In genomic region chr17:7586673-7587419, GRCh38 we compare ENCODE assay signal across 9 cellular contexts. TPM values are rescaled to one million over a fixed set of nuclear protein-coding genes. Genes with fewer than 3 reads are reported as not detected.
DNase-seq lines count a peak whose midpoint lies in the region; ATAC-seq, FAIRE-seq and TF ChIP-seq lines count a peak whose summit lies in the region.
"Had no signal": no experiment of that assay in that cellular context is flagged by ENCODE, and none has a peak within 500 bp of the region (broad histone marks: within the 10 kb centered on the region; RNA-seq: fewer than 3 reads in every experiment).

No MANE protein-coding gene starts in this region.

- POLR2A ChIA-PET in H1 (lab: Charles Lee; ENCODE audit: partially characterized antibody): interaction anchor here (0.6 to 28.5 kb wide), 8 partner anchors 14 to 100 kb away, joined by 3 to 1144 read pairs (median 28); partner anchors contain the start of genes CD68, SAT2, SENP3 and TNFSF12

- peaks cover 0 to 2% of the 10 kb centered on the region in 2 experiments for H4K20me1 ChIP-seq in H1 (replicated peaks in 1 of 2; ENCODE audit: control insufficient read depth in 1 of 2, insufficient read depth in 2 of 2, low read length in 2 of 2)

- no peak overlapping the region for H3K4ac ChIP-seq in H1 (replicated peaks; ENCODE audit: insufficient read length, low read depth, low read length)

- H3K36me3 ChIP-seq in H1 (ENCODE audit: control insufficient read depth in 2 of 4, insufficient read depth in 4 of 4, low read length in 3 of 4): peaks cover under 1 to 14% (median 4%) of the 10 kb centered on the region in 4 experiments; a peak in 5 of 8 replicates

- H4K8ac ChIP-seq in H1 (ENCODE audit: extremely low read depth, insufficient read depth, low read length): no peak overlapping the region

- FAIRE-seq in H1 (lab: Jason Lieb, UNC): no peak

- H3K23ac ChIP-seq in H1 (ENCODE audit: insufficient read length): no peak overlapping the region

- H3K4me3 ChIP-seq in H1 (ENCODE audit: extremely low read depth in 1 of 4, insufficient read depth in 2 of 4, low read depth in 3 of 4, low read length in 4 of 4) (no peak overlapping the region), retinal pigment epithelial cell (ENCODE audit: low read length) (no peak overlapping the region), foreskin fibroblast (ENCODE audit: low read depth in 1 of 2, low read length in 2 of 2) (no peak overlapping the region)

- H2AK5ac ChIP-seq in H1 (ENCODE audit: low read depth, low read length): no peak overlapping the region

- H3K9ac ChIP-seq in H1 (replicated peaks in 1 of 4; ENCODE audit: extremely low read depth in 1 of 4, low read depth in 3 of 4, low read length in 3 of 4): no peak overlapping the region

- no peak overlapping the region; a peak in 1 of 4 replicates for H3K4me2 ChIP-seq in H1 (ENCODE audit: insufficient read depth in 1 of 2, low read depth in 2 of 2, low read length in 2 of 2)

- 77% methylated on average over 9 of the region's 9 CpGs; no CpG with 5 or more reads in 1 of the 2 experiments for WGBS in H1 (ENCODE audit: extremely low coverage in 1 of 2, insufficient coverage in 1 of 2, insufficient read length in 1 of 2, insufficient replicate concordance in 2 of 2, low coverage in 1 of 2, low lambda C conversion rate in 2 of 2, missing lambda C conversion rate in 1 of 2), 2 experiments

- H3K27me3 ChIP-seq in H1 (replicated peaks in 1 of 4; ENCODE audit: control insufficient read depth in 3 of 4, extremely low read depth in 1 of 4, insufficient read depth in 3 of 4, low read length in 3 of 4): no peaks in the 10 kb centered on the region

- peaks cover 6 to 31% (median 23%) of the 10 kb centered on the region in 4 experiments for H3K4me1 ChIP-seq in H1 (replicated peaks in 1 of 4; ENCODE audit: control insufficient read depth in 3 of 4, insufficient read depth in 4 of 4, low read length in 3 of 4)

- peak; percentile 23 to 64 (median 63); a peak in 3 of 4 replicates for TF ChIP-seq CTCF in H1 (IDR thresholded peaks at IDR 0.05; ENCODE audit: control extremely low read depth in 1 of 3, insufficient read depth in 1 of 3, low read depth in 1 of 3, low read length in 3 of 3)
- peak; percentile 26 for TF ChIP-seq CTCF in retinal pigment epithelial cell (conservative IDR thresholded peaks at IDR 0.05; ENCODE audit: low read depth, low read length)
- no peak for TF ChIP-seq CTCF in foreskin fibroblast (IDR thresholded peaks at IDR 0.05; ENCODE audit: low read depth, low read length)

- no peak overlapping the region for H3K18ac ChIP-seq in H1 (ENCODE audit: extremely low read depth, low read length)

- no peaks in the 10 kb centered on the region; the same call in none of the 2 replicates for H3K79me1 ChIP-seq in H1 (ENCODE audit: low read depth, low read length)

- H3K14ac ChIP-seq in H1 (ENCODE audit: insufficient read length): no peak overlapping the region

- no peak overlapping the region for H2BK12ac ChIP-seq in H1 (ENCODE audit: low read depth, low read length)

- no peak overlapping the region for H3K56ac ChIP-seq in H1 (replicated peaks; ENCODE audit: insufficient read length, low read depth, low read length)

- DNase-seq in NCI-H526 (lab: John Stamatoyannopoulos, UW) (peak; percentile 44 to 73), NCI-H526 treated with DMSO at 0.1 percent for 48 hours (lab: John Stamatoyannopoulos, UW) (no peak), NCI-H510A (lab: John Stamatoyannopoulos, UW) (peak; percentile 34), H1 (ENCODE audit: low read depth in 1 of 2, low spot score in 2 of 2) (peak in 1 of 2 experiments; percentile 49), retinal pigment epithelial cell (ENCODE audit: low read depth) (no peak), foreskin fibroblast (no peak)
- DNase-seq: NCI-H2029 had no signal

- no peak overlapping the region for H2AFZ ChIP-seq in H1 (ENCODE audit: low read length)

- ATAC-seq in GM18498 (IDR thresholded peaks at IDR 0.05; ENCODE audit: unreplicated experiment) (no peak), HG03175 (IDR thresholded peaks at IDR 0.05; ENCODE audit: unreplicated experiment) (no peak)

- no peaks in the 10 kb centered on the region for H3K9me3 ChIP-seq in H1 (ENCODE audit: insufficient read depth in 2 of 2, low read depth in 1 of 2, low read length in 1 of 2)

- peak in 1 of 2 experiments; percentile 17; a peak in 1 of 3 replicates for TF ChIP-seq POLR2A in H1 (IDR thresholded peaks at IDR 0.05; ENCODE audit: control extremely low read depth in 1 of 2, low read depth in 2 of 2, low read length in 2 of 2)

- H2BK120ac ChIP-seq in H1 (replicated peaks; ENCODE audit: low read depth, low read length): no peak overlapping the region

- H2BK20ac ChIP-seq in H1 (ENCODE audit: low read length): no peak overlapping the region

- TF ChIP-seq EP300 in H1 (IDR thresholded peaks at IDR 0.05; ENCODE audit: borderline replicate concordance in 1 of 2, low read depth in 2 of 2, low read length in 2 of 2): no peak

- no peak overlapping the region for H2BK15ac ChIP-seq in H1 (ENCODE audit: low read length)

- peak; percentile 33 to 35; a peak in 3 of 4 replicates for TF ChIP-seq RAD21 in H1 (IDR thresholded peaks at IDR 0.05 in 1 of 2, conservative IDR thresholded peaks at IDR 0.05 in 1 of 2; ENCODE audit: low read depth in 2 of 2, low read length in 2 of 2)

- CTCF ChIA-PET in H1 (lab: Charles Lee; ENCODE audit: partially characterized antibody): interaction anchor here (0.6 to 1.8 kb wide), 11 partner anchors 13 to 101 kb away, joined by 3 to 14 read pairs (median 3); partner anchors contain the start of genes FXR2 and TP53

- peaks cover 24% of the 10 kb centered on the region; the same call in 1 of the 2 replicates for H3K23me2 ChIP-seq in H1 (ENCODE audit: low read depth, low read length)

- no peak overlapping the region; the same call in 1 of the 2 replicates for H2BK5ac ChIP-seq in H1 (ENCODE audit: low read depth, low read length)

- no peaks in the 10 kb centered on the region for H3K79me2 ChIP-seq in H1 (ENCODE audit: control insufficient read depth in 1 of 2, insufficient read depth in 2 of 2, low read length in 2 of 2)

- H4K91ac ChIP-seq in H1 (replicated peaks; ENCODE audit: insufficient read length, low read length): no peak overlapping the region

- no peak overlapping the region for H3K27ac ChIP-seq in H1 (ENCODE audit: low read depth, low read length)

- H4K5ac ChIP-seq in H1 (ENCODE audit: insufficient read length, low read depth, low read length): no peak overlapping the region

TF ChIP-seq in H1, 55 proteins besides CTCF, POLR2A, EP300 and RAD21 (continues in another document):
- no peak for TF ChIP-seq SUZ12 (IDR thresholded peaks at IDR 0.05; ENCODE audit: low read length)

RNA-seq across cellular contexts. Expression of gene SOX15, which starts 3.0 kb away (rescaled TPM):
- total RNA-seq in H1 (2021; fragmentation: NEBNext Ultra II Directional; extraction: Animal tissue kit (Norgen Biotek cat#: 25700)): 14.3 and 15.2 TPM in 2 replicates
- 26.8 and 39.8 TPM in 2 replicates for polyA plus RNA-seq in H1 (2011; rRNA removed)
- polyA plus RNA-seq in H1 (2011; cell fraction: cytosol; rRNA removed): 20.1 TPM
- polyA plus RNA-seq in H1 (2011; cell fraction: nucleus; rRNA removed): 20.9 TPM
- polyA plus RNA-seq in H1 (2012, experiment 1 of 2): 13.9 to 20.3 TPM (median 19.3 TPM) in 4 replicates
- polyA plus RNA-seq in H1 (2012, experiment 2 of 2): 21.6 TPM
- 16.8 TPM for polyA plus RNA-seq in H1 (2013, experiment 1 of 2)
- polyA plus RNA-seq in H1 (2013, experiment 2 of 2): 14.8 TPM
- polyA minus RNA-seq in H1 (2011; rRNA and poly(A)+ RNA removed): 2.9 and 4.6 TPM in 2 replicates
- 7.6 TPM for polyA minus RNA-seq in H1 (2011; cell fraction: cytosol; rRNA and poly(A)+ RNA removed)
- polyA minus RNA-seq in H1 (2011; cell fraction: nucleus; rRNA and poly(A)+ RNA removed): 12.0 TPM

RNA-seq across cellular contexts. Expression of gene MPDU1, which starts 3.2 kb away (rescaled TPM):
- total RNA-seq in H1 (2021; fragmentation: NEBNext Ultra II Directional; extraction: Animal tissue kit (Norgen Biotek cat#: 25700)): 63.2 and 66.9 TPM in 2 replicates
- polyA plus RNA-seq in H1 (2011; rRNA removed): 142 and 154 TPM in 2 replicates
- 104 TPM for polyA plus RNA-seq in H1 (2011; cell fraction: cytosol; rRNA removed)
- polyA plus RNA-seq in H1 (2011; cell fraction: nucleus; rRNA removed): 89.7 TPM
- polyA plus RNA-seq in H1 (2012, experiment 1 of 2): 42.0 to 58.2 TPM (median 45.9 TPM) in 4 replicates
- polyA plus RNA-seq in H1 (2012, experiment 2 of 2): 154 TPM
- polyA plus RNA-seq in H1 (2013, experiment 1 of 2): 137 TPM
- 151 TPM for polyA plus RNA-seq in H1 (2013, experiment 2 of 2)
- 103 and 130 TPM in 2 replicates for polyA minus RNA-seq in H1 (2011; rRNA and poly(A)+ RNA removed)
- 21.1 TPM for polyA minus RNA-seq in H1 (2011; cell fraction: cytosol; rRNA and poly(A)+ RNA removed)
- 22.7 TPM for polyA minus RNA-seq in H1 (2011; cell fraction: nucleus; rRNA and poly(A)+ RNA removed)

RNA-seq across cellular contexts. Expression of gene CD68, which starts 7.4 kb away (rescaled TPM):
- total RNA-seq in H1 (2021; fragmentation: NEBNext Ultra II Directional; extraction: Animal tissue kit (Norgen Biotek cat#: 25700)): 0.31 TPM in 1 of 2 replicates, not detected in the other
- 0.18 and 0.35 TPM in 2 replicates for polyA plus RNA-seq in H1 (2011; rRNA removed)
- 0.22 TPM for polyA plus RNA-seq in H1 (2011; cell fraction: cytosol; rRNA removed)
- 0.66 TPM for polyA plus RNA-seq in H1 (2011; cell fraction: nucleus; rRNA removed)
- polyA plus RNA-seq in H1 (2012, experiment 1 of 2): 0.32 to 0.34 TPM in 2 of 4 replicates, not detected in the others
- not detected for polyA plus RNA-seq in H1 (2012, experiment 2 of 2)
- polyA plus RNA-seq in H1 (2013, experiment 1 of 2): 0.16 TPM
- polyA plus RNA-seq in H1 (2013, experiment 2 of 2): 0.18 TPM
- 0.83 and 1.8 TPM in 2 replicates for polyA minus RNA-seq in H1 (2011; rRNA and poly(A)+ RNA removed)
- not detected for polyA minus RNA-seq in H1 (2011; cell fraction: cytosol; rRNA and poly(A)+ RNA removed)
- not detected for polyA minus RNA-seq in H1 (2011; cell fraction: nucleus; rRNA and poly(A)+ RNA removed)

RNA-seq across cellular contexts. Expression of gene SENP3, which starts 25.1 kb away (rescaled TPM):
- 80.3 and 86.2 TPM in 2 replicates for total RNA-seq in H1 (2021; fragmentation: NEBNext Ultra II Directional; extraction: Animal tissue kit (Norgen Biotek cat#: 25700))
- polyA plus RNA-seq in H1 (2011; rRNA removed): 87.3 and 129 TPM in 2 replicates
- 118 TPM for polyA plus RNA-seq in H1 (2011; cell fraction: cytosol; rRNA removed)
- 78.9 TPM for polyA plus RNA-seq in H1 (2011; cell fraction: nucleus; rRNA removed)
- 61.7 to 78.1 TPM (median 68.8 TPM) in 4 replicates for polyA plus RNA-seq in H1 (2012, experiment 1 of 2)
- 197 TPM for polyA plus RNA-seq in H1 (2012, experiment 2 of 2)
- 54.7 TPM for polyA plus RNA-seq in H1 (2013, experiment 1 of 2)
- polyA plus RNA-seq in H1 (2013, experiment 2 of 2): 50.5 TPM
- 125 and 150 TPM in 2 replicates for polyA minus RNA-seq in H1 (2011; rRNA and poly(A)+ RNA removed)
- 57.5 TPM for polyA minus RNA-seq in H1 (2011; cell fraction: cytosol; rRNA and poly(A)+ RNA removed)
- 43.5 TPM for polyA minus RNA-seq in H1 (2011; cell fraction: nucleus; rRNA and poly(A)+ RNA removed)

RNA-seq across cellular contexts. Expression of gene FXR2, which starts 27.9 kb away (rescaled TPM):
- total RNA-seq in H1 (2021; fragmentation: NEBNext Ultra II Directional; extraction: Animal tissue kit (Norgen Biotek cat#: 25700)): 26.2 and 26.8 TPM in 2 replicates
- polyA plus RNA-seq in H1 (2011; rRNA removed): 44.0 and 63.3 TPM in 2 replicates
- polyA plus RNA-seq in H1 (2011; cell fraction: cytosol; rRNA removed): 29.1 TPM
- polyA plus RNA-seq in H1 (2011; cell fraction: nucleus; rRNA removed): 90.6 TPM
- 21.8 to 29.7 TPM (median 28.2 TPM) in 4 replicates for polyA plus RNA-seq in H1 (2012, experiment 1 of 2)
- 17.1 TPM for polyA plus RNA-seq in H1 (2012, experiment 2 of 2)
- polyA plus RNA-seq in H1 (2013, experiment 1 of 2): 22.7 TPM
- 20.5 TPM for polyA plus RNA-seq in H1 (2013, experiment 2 of 2)
- 21.9 and 25.0 TPM in 2 replicates for polyA minus RNA-seq in H1 (2011; rRNA and poly(A)+ RNA removed)
- polyA minus RNA-seq in H1 (2011; cell fraction: cytosol; rRNA and poly(A)+ RNA removed): 13.2 TPM
- polyA minus RNA-seq in H1 (2011; cell fraction: nucleus; rRNA and poly(A)+ RNA removed): 18.2 TPM

Comparison
In these comparisons a context has a peak if more than half of its experiments do, and no peak if none do; other contexts are left out.
1. DNase-seq: peak in NCI-H526 (2 of 2) and NCI-H510A (single experiment); none in NCI-H526 treated with DMSO at 0.1 percent for 48 hours (single experiment), retinal pigment epithelial cell (single experiment) and foreskin fibroblast (0 of 2).